ENCODE assay signal across 8 cellular contexts in the genomic region with DNA sequence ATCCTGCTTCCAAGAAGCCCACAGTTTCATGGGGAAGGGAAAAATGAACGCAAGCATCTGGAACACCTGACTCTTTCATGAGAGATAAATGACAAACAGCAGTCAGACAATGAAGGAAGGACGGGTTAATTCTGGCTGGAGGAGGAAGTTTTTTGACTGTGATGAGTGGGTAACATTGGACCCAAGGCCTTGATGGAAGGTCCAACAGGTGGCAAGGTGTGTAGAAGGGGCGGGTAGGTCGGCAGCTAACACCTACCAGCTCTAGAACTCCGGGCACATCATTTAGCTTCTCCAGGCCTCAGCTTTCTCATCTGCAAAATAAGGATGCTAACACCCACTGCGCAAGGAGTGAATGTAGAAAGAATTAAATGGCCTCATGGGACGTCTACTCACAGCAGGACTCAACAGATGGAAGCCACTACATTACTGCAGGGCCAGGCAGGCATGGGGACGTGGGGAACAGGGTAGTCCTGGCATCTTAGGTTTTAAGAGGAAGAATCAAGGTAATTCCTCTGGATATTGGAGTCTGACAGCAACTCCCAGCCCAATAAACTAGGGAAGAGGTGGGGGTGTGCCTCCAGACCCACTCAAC. TPM values are rescaled to one million over a fixed set of nuclear protein-coding genes. Genes with fewer than 3 reads are reported as not detected.
"Had no signal": no experiment of that assay in that cellular context is flagged by ENCODE, and none has a peak within 500 bp of the region (broad histone marks: within the 10 kb centered on the region; RNA-seq: fewer than 3 reads in every experiment).

No MANE protein-coding gene starts in this region.

- H3K27ac Mint-ChIP-seq: GM23338, H9, HFFc6 had no signal

- FAIRE-seq: H54, HepG2, K562 had no signal

- H3K4me3 Mint-ChIP-seq: GM23338, H9, HFFc6 had no signal

- DNase-seq: HCEC 1CT, HFFc6 had no signal

- H3K9me3 Mint-ChIP-seq: GM23338, H9, HFFc6 had no signal

- H3K27ac ChIP-seq: HL-60 had no signal

- H3K4me3 ChIP-seq: GM23338, K562 had no signal

RNA-seq across cellular contexts. Expression of gene GLIS1, which starts 12.9 kb away (rescaled TPM):
- total RNA-seq: HepG2, K562 had no signal
